Comparison of ENCODE assay signal across 1 cellular context in genomic region chr3:150183619-150184425, GRCh38.
A peak's percentile ranks its signal among the peaks of the same experiment; 100 is the strongest.
TF ChIP-seq lines count a peak whose summit lies in the region.

No MANE protein-coding gene starts in this region.

TF ChIP-seq in HepG2, 621 proteins besides CTCF, POLR2A, EP300 and RAD21 (continued from another document and continues in another):
- TF ChIP-seq ZNF407 (CRISPR knock-in tag; IDR thresholded peaks at IDR 0.05; ENCODE audit: not compliant biosample characterization), result no peak
- peak; percentile 44; the same call in 1 of the 2 replicates for TF ChIP-seq KDM2A (CRISPR knock-in tag; IDR thresholded peaks at IDR 0.05; ENCODE audit: borderline replicate concordance, low read depth)
- TF ChIP-seq LBX2 (CRISPR knock-in tag; IDR thresholded peaks at IDR 0.05; ENCODE audit: borderline replicate concordance), result no peak
- no peak for TF ChIP-seq FOXM1 (CRISPR knock-in tag; IDR thresholded peaks at IDR 0.05)
- TF ChIP-seq BCL6 (CRISPR knock-in tag; IDR thresholded peaks at IDR 0.05), result no peak
- TF ChIP-seq TARDBP (CRISPR knock-in tag; IDR thresholded peaks at IDR 0.05), result no peak
- TF ChIP-seq HDAC1 (CRISPR knock-in tag; IDR thresholded peaks at IDR 0.05), result peak; percentile 33; the same call in 1 of the 2 replicates
- TF ChIP-seq TBX2 (CRISPR knock-in tag; IDR thresholded peaks at IDR 0.05; ENCODE audit: borderline replicate concordance), result no peak
- TF ChIP-seq KLF6 (CRISPR knock-in tag; IDR thresholded peaks at IDR 0.05), result no peak
- TF ChIP-seq HNF1B (CRISPR knock-in tag; IDR thresholded peaks at IDR 0.05), result no peak
- no peak for TF ChIP-seq NFE2 (CRISPR knock-in tag; IDR thresholded peaks at IDR 0.05)
- no peak for TF ChIP-seq ZNF3 (CRISPR knock-in tag; IDR thresholded peaks at IDR 0.05)
- no peak for TF ChIP-seq ZNF296 (CRISPR knock-in tag; conservative IDR thresholded peaks at IDR 0.05)
- no peak for TF ChIP-seq SMYD3 (CRISPR knock-in tag; IDR thresholded peaks at IDR 0.05)
- TF ChIP-seq ZNF317 (CRISPR knock-in tag; IDR thresholded peaks at IDR 0.05), result no peak
- no peak for TF ChIP-seq ZNF225 (CRISPR knock-in tag; IDR thresholded peaks at IDR 0.05)
- TF ChIP-seq E2F1 (CRISPR knock-in tag; IDR thresholded peaks at IDR 0.05), result no peak
- no peak for TF ChIP-seq ZNF160 (CRISPR knock-in tag; IDR thresholded peaks at IDR 0.05)
- no peak for TF ChIP-seq ZNF609 (CRISPR knock-in tag; IDR thresholded peaks at IDR 0.05; ENCODE audit: borderline replicate concordance)
- no peak for TF ChIP-seq ZBTB42 (CRISPR knock-in tag; IDR thresholded peaks at IDR 0.05)
- no peak for TF ChIP-seq EHMT2 (IDR thresholded peaks at IDR 0.05; ENCODE audit: borderline replicate concordance, low read depth, low read length)
- no peak for TF ChIP-seq ZFP36L2 (CRISPR knock-in tag; IDR thresholded peaks at IDR 0.05)
- peak; percentile 11; the same call in 1 of the 2 replicates for TF ChIP-seq THAP11 (CRISPR knock-in tag; IDR thresholded peaks at IDR 0.05)
- no peak for TF ChIP-seq FOXC1 (CRISPR knock-in tag; IDR thresholded peaks at IDR 0.05; ENCODE audit: borderline replicate concordance)
- TF ChIP-seq ZSCAN21 (CRISPR knock-in tag; IDR thresholded peaks at IDR 0.05; ENCODE audit: borderline replicate concordance), result no peak
- no peak for TF ChIP-seq ZFP1 (CRISPR knock-in tag; IDR thresholded peaks at IDR 0.05)
- no peak for TF ChIP-seq DMTF1 (CRISPR knock-in tag; IDR thresholded peaks at IDR 0.05)
- TF ChIP-seq SNAPC2 (CRISPR knock-in tag; IDR thresholded peaks at IDR 0.05), result no peak
- TF ChIP-seq RFX1 (IDR thresholded peaks at IDR 0.05), result no peak
- TF ChIP-seq ZNF12 (CRISPR knock-in tag; IDR thresholded peaks at IDR 0.05), result no peak
- TF ChIP-seq TRIM24 (CRISPR knock-in tag; IDR thresholded peaks at IDR 0.05), result no peak
- no peak for TF ChIP-seq RBFOX2 (IDR thresholded peaks at IDR 0.05; ENCODE audit: low read depth, low read length)
- TF ChIP-seq GLMP (CRISPR knock-in tag; IDR thresholded peaks at IDR 0.05; ENCODE audit: borderline replicate concordance), result no peak
- no peak for TF ChIP-seq ZNF124 (CRISPR knock-in tag; IDR thresholded peaks at IDR 0.05)
- TF ChIP-seq ZNF496 (CRISPR knock-in tag; IDR thresholded peaks at IDR 0.05; ENCODE audit: insufficient replicate concordance), result no peak
- no peak for TF ChIP-seq ZNF33A (CRISPR knock-in tag; IDR thresholded peaks at IDR 0.05; ENCODE audit: borderline replicate concordance)
- no peak for TF ChIP-seq RFX3 (CRISPR knock-in tag; IDR thresholded peaks at IDR 0.05)
- TF ChIP-seq ZNF230 (CRISPR knock-in tag; IDR thresholded peaks at IDR 0.05), result no peak
- no peak for TF ChIP-seq HNRNPL (IDR thresholded peaks at IDR 0.05; ENCODE audit: low read depth, low read length)
- no peak for TF ChIP-seq ZSCAN9 (CRISPR knock-in tag; IDR thresholded peaks at IDR 0.05; ENCODE audit: borderline replicate concordance)
- TF ChIP-seq ATM (IDR thresholded peaks at IDR 0.05; ENCODE audit: borderline replicate concordance), result no peak
- TF ChIP-seq ZNF33B (CRISPR knock-in tag; IDR thresholded peaks at IDR 0.05), result no peak
- TF ChIP-seq GABPB1 (CRISPR knock-in tag; IDR thresholded peaks at IDR 0.05), result no peak
- TF ChIP-seq SSRP1 (CRISPR knock-in tag; IDR thresholded peaks at IDR 0.05), result no peak
